ENCODE assay signal across 15 cellular contexts in genomic region chr13:32951580-32951979, GRCh38.
DNase-seq lines count a peak whose midpoint lies in the region; ATAC-seq and FAIRE-seq lines count a peak whose summit lies in the region.
"Had no signal": no experiment of that assay in that cellular context is flagged by ENCODE, and none has a peak within 500 bp of the region (broad histone marks: within the 10 kb centered on the region; RNA-seq: fewer than 3 reads in every experiment).

No MANE protein-coding gene starts in this region.

- ATAC-seq in GM18858 (IDR thresholded peaks at IDR 0.05; ENCODE audit: unreplicated experiment), result no peak
- ATAC-seq in GM19452 (IDR thresholded peaks at IDR 0.05; ENCODE audit: unreplicated experiment), result no peak

- DNase-seq in NCI-H1417 (lab: John Stamatoyannopoulos, UW), result peak in 2 of 3 experiments; percentile 44 to 78
- no peak for DNase-seq in NCI-H1417 treated with DMSO at 0.1 percent for 48 hours (lab: John Stamatoyannopoulos, UW)
- peak; percentile 89 for DNase-seq in NCI-H146 (lab: John Stamatoyannopoulos, UW)
- DNase-seq in NCI-H345 treated with DMSO at 0.1 percent for 48 hours (lab: John Stamatoyannopoulos, UW; ENCODE audit: unreplicated experiment), result peak; percentile 47
- no peak for DNase-seq in head of caudate nucleus
- DNase-seq: CD4-positive, CD25-positive, alpha-beta regulatory T cell; H7; NCI-H1048; NCI-H2107; NCI-H524 treated with DMSO at 0.1 percent for 48 hours; SW 1271 had no signal

- intact Hi-C loops in head of caudate nucleus (cut with DNase I), result no loop called here

- peak; percentile 84 for FAIRE-seq in islet of Langerhans (lab: Jason Lieb, UNC)
- FAIRE-seq: D721Med had no signal

Comparison
In these comparisons a context has a peak if more than half of its experiments do, and no peak if none do; other contexts are left out.
1. DNase-seq: peak in NCI-H1417 (2 of 3), NCI-H146 (single experiment) and NCI-H345 treated with DMSO at 0.1 percent for 48 hours (single experiment); none in NCI-H1417 treated with DMSO at 0.1 percent for 48 hours (single experiment) and head of caudate nucleus (0 of 42).